19 cellular contexts compared by ENCODE assay signal in the genomic region with DNA sequence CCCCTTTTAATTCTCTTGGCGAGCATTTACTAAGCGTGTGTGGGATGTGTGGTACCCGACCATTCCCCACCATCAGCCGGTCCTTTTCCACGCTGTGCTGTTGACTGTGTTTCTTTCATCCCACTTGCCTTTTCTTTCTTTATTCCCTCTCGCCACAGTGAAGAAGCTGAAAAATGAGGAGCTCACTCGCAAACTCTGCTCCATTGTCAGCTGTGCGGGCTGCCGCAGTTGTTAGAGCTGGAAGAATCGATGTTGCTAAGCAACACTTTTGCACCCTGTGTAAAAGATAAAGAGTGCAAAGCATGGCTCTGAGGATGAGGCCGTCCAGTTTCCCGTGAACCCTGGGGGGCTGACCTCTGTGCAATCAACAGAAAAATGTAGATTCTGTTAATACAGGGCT.
DNase-seq lines count a peak whose midpoint lies in the region; ATAC-seq and TF ChIP-seq lines count a peak whose summit lies in the region.
"Had no signal": no experiment of that assay in that cellular context is flagged by ENCODE, and none has a peak within 500 bp of the region (broad histone marks: within the 10 kb centered on the region; RNA-seq: fewer than 3 reads in every experiment).

No MANE protein-coding gene starts in this region.

- no peak for TF ChIP-seq POLR2A in vagina (IDR thresholded peaks at IDR 0.05)

- BruUV-seq in MCF 10A (replicated peaks; lab: Mats Ljungman, UMichigan) (no TSS peak), mammary epithelial cell (replicated peaks; lab: Mats Ljungman, UMichigan) (no TSS peak), OCI-LY7 (replicated peaks; lab: Mats Ljungman, UMichigan) (no TSS peak)

- ATAC-seq in left lung: no peak
- ATAC-seq: left lobe of liver had no signal

- intact Hi-C loops in MCF 10A (cut with micrococcal nuclease) (no loop called here), mammary epithelial cell (cut with micrococcal nuclease) (no loop called here), vagina (cut with DNase I) (no loop called here), OCI-LY7 (cut with micrococcal nuclease; ENCODE audit: unreplicated experiment) (no loop called here), left lung (cut with DNase I) (no loop called here)

- POLR2A ChIA-PET in MCF 10A (lab: Yijun Ruan, JAX): interaction anchor here (0.7 kb wide), 2 partner anchors 8 to 106 kb away, joined by 3 read pairs; no protein-coding TSS in a partner anchor
- POLR2A ChIA-PET in OCI-LY7 (lab: Charles Lee): no interaction called here

- H3K4me1 Mint-ChIP-seq in MCF 10A (ENCODE audit: insufficient read depth, unreplicated experiment): peaks cover 42% of the 10 kb centered on the region
- H3K4me1 Mint-ChIP-seq in chondrocyte (ENCODE audit: low read depth): peaks cover 19% of the 10 kb centered on the region
- peaks cover 45% of the 10 kb centered on the region for H3K4me1 Mint-ChIP-seq in neural crest cell
- H3K4me1 Mint-ChIP-seq: stimulated activated naive B cell treated with anti-CD40 and anti-IgM and Interleukin-4, amounts not matched to agents 10 μg/mL and 1 μg/mL and 100 μg/mL, for 72 hours had no signal

- dilution Hi-C loops in mammary epithelial cell (cut with HindIII; ENCODE audit: low sequenced_read_pairs): no loop called here

- H3K27ac Mint-ChIP-seq in MCF 10A (ENCODE audit: low read depth, unreplicated experiment): peak overlapping the region; percentile 85
- H3K27ac Mint-ChIP-seq in chondrocyte (ENCODE audit: unreplicated experiment): peak overlapping the region; percentile 23
- H3K27ac Mint-ChIP-seq in neural crest cell (ENCODE audit: unreplicated experiment): peak overlapping the region; percentile 95
- H3K27ac Mint-ChIP-seq: activated CD4-positive, alpha-beta T cell treated with anti-CD3 and anti-CD28 coated beads for 36 hours; stimulated activated naive B cell treated with anti-CD40 and anti-IgM and Interleukin-4, amounts not matched to agents 10 μg/mL and 1 μg/mL and 100 μg/mL, for 72 hours had no signal

- H3K4me2 ChIP-seq in mammary epithelial cell (ENCODE audit: insufficient read depth, low read depth, low read length) (no peak overlapping the region), OCI-LY7 (ENCODE audit: low read length) (no peak overlapping the region)

- no peaks in the 10 kb centered on the region for H3K9me2 ChIP-seq in OCI-LY7 (ENCODE audit: insufficient read depth, low read length)

- H3K9me3 Mint-ChIP-seq in MCF 10A (ENCODE audit: unreplicated experiment) (peaks cover 6% of the 10 kb centered on the region), chondrocyte (ENCODE audit: low read depth) (no peaks in the 10 kb centered on the region), neural crest cell (no peaks in the 10 kb centered on the region)

- CTCF ChIA-PET in MCF 10A (lab: Yijun Ruan, JAX): no interaction called here
- CTCF ChIA-PET in mammary epithelial cell (lab: Charles Lee; ENCODE audit: low non-redundant PET): no interaction called here
- CTCF ChIA-PET in OCI-LY7 (lab: Charles Lee; ENCODE audit: unreplicated experiment): no interaction called here

- in situ Hi-C loops in mammary epithelial cell (cut with MboI; ENCODE audit: low sequenced_read_pairs in 2 of 2): no loop called here

- no peaks in the 10 kb centered on the region for H3K27me3 ChIP-seq in mammary epithelial cell (ENCODE audit: insufficient read depth, low read length)
- no peaks in the 10 kb centered on the region for H3K27me3 ChIP-seq in vagina
- no peaks in the 10 kb centered on the region for H3K27me3 ChIP-seq in left lung
- H3K27me3 ChIP-seq: SJCRH30 had no signal

- TF ChIP-seq CTCF in MCF 10A (IDR thresholded peaks at IDR 0.05; ENCODE audit: unreplicated experiment): no peak
- TF ChIP-seq CTCF in mammary epithelial cell (conservative IDR thresholded peaks at IDR 0.05 in 1 of 2, IDR thresholded peaks at IDR 0.05 in 1 of 2; ENCODE audit: extremely low read depth in 1 of 2, insufficient read depth in 1 of 2, low read depth in 1 of 2, low read length in 2 of 2): no peak
- TF ChIP-seq CTCF in chondrocyte (IDR thresholded peaks at IDR 0.05): no peak
- no peak for TF ChIP-seq CTCF in neural crest cell (conservative IDR thresholded peaks at IDR 0.05)
- no peak for TF ChIP-seq CTCF in vagina (IDR thresholded peaks at IDR 0.05)
- TF ChIP-seq CTCF in OCI-LY7 (conservative IDR thresholded peaks at IDR 0.05; ENCODE audit: low read length): no peak
- TF ChIP-seq CTCF in left lung (IDR thresholded peaks at IDR 0.05): no peak

- H3K36me3 ChIP-seq in mammary epithelial cell (ENCODE audit: insufficient read depth, low read length) (no peaks in the 10 kb centered on the region), vagina (no peaks in the 10 kb centered on the region), OCI-LY7 (ENCODE audit: insufficient read depth, low read length) (no peaks in the 10 kb centered on the region), left lung (no peaks in the 10 kb centered on the region)
- H3K36me3 ChIP-seq: prostate gland, SJCRH30 had no signal

- H3K36me3 Mint-ChIP-seq in MCF 10A (ENCODE audit: insufficient read depth, unreplicated experiment): peaks cover 13% of the 10 kb centered on the region
- no peaks in the 10 kb centered on the region for H3K36me3 Mint-ChIP-seq in chondrocyte (ENCODE audit: low read depth)
- H3K36me3 Mint-ChIP-seq in neural crest cell (ENCODE audit: low read depth): peaks cover 2% of the 10 kb centered on the region
- H3K36me3 Mint-ChIP-seq: stimulated activated naive B cell treated with anti-CD40 and anti-IgM and Interleukin-4, amounts not matched to agents 10 μg/mL and 1 μg/mL and 100 μg/mL, for 72 hours had no signal

- H3K9me3 ChIP-seq in mammary epithelial cell (replicated peaks; ENCODE audit: insufficient read depth, low read length): no peaks in the 10 kb centered on the region
- no peaks in the 10 kb centered on the region for H3K9me3 ChIP-seq in vagina
- no peaks in the 10 kb centered on the region for H3K9me3 ChIP-seq in OCI-LY7 (ENCODE audit: low read length)
- H3K9me3 ChIP-seq in left lung: no peaks in the 10 kb centered on the region
- H3K9me3 ChIP-seq: prostate gland, SJCRH30 had no signal

- H4K20me1 ChIP-seq in mammary epithelial cell (ENCODE audit: insufficient read depth, low read length): no peaks in the 10 kb centered on the region
- H4K20me1 ChIP-seq in OCI-LY7 (ENCODE audit: insufficient read depth, low read length): no peaks in the 10 kb centered on the region

- H3K27me3 Mint-ChIP-seq in MCF 10A (ENCODE audit: insufficient read depth, unreplicated experiment) (no peaks in the 10 kb centered on the region), chondrocyte (ENCODE audit: low read depth) (no peaks in the 10 kb centered on the region), neural crest cell (ENCODE audit: low read depth) (no peaks in the 10 kb centered on the region)
- H3K27me3 Mint-ChIP-seq: stimulated activated naive B cell treated with anti-CD40 and anti-IgM and Interleukin-4, amounts not matched to agents 10 μg/mL and 1 μg/mL and 100 μg/mL, for 72 hours had no signal

- H3K4me3 Mint-ChIP-seq in MCF 10A (ENCODE audit: unreplicated experiment): no peak overlapping the region
- no peak overlapping the region for H3K4me3 Mint-ChIP-seq in chondrocyte (ENCODE audit: unreplicated experiment)
- peak overlapping the region; percentile 70 for H3K4me3 Mint-ChIP-seq in neural crest cell
- H3K4me3 Mint-ChIP-seq: activated CD4-positive, alpha-beta T cell treated with anti-CD3 and anti-CD28 coated beads for 36 hours; stimulated activated naive B cell treated with anti-CD40 and anti-IgM and Interleukin-4, amounts not matched to agents 10 μg/mL and 1 μg/mL and 100 μg/mL, for 72 hours had no signal

- H3K9ac ChIP-seq in mammary epithelial cell (ENCODE audit: insufficient read depth, low read length): no peak overlapping the region

- WGBS in mammary epithelial cell (ENCODE audit: low coverage, missing lambda C conversion rate): 87% methylated on average over 12 of the region's 12 CpGs

- H3K4me1 ChIP-seq in mammary epithelial cell (ENCODE audit: insufficient read depth, low read length): peaks cover 3% of the 10 kb centered on the region
- peaks cover 10% of the 10 kb centered on the region for H3K4me1 ChIP-seq in vagina
- no peaks in the 10 kb centered on the region for H3K4me1 ChIP-seq in OCI-LY7 (ENCODE audit: insufficient read depth, low read length, poor library complexity, severe bottlenecking)
- H3K4me1 ChIP-seq in left lung: no peaks in the 10 kb centered on the region
- H3K4me1 ChIP-seq: prostate gland, SJCRH30 had no signal

- H2AFZ ChIP-seq in mammary epithelial cell (ENCODE audit: low read depth, low read length) (no peak overlapping the region), OCI-LY7 (ENCODE audit: low read length) (no peak overlapping the region)

- no peak for DNase-seq in MCF 10A (ENCODE audit: unreplicated experiment)
- no peak for DNase-seq in mammary epithelial cell
- no peak for DNase-seq in chondrocyte (ENCODE audit: low spot score)
- DNase-seq in neural crest cell (ENCODE audit: low read depth, low spot score): peak; percentile 9
- DNase-seq in vagina (ENCODE audit: extremely low spot score in 2 of 2): no peak
- DNase-seq in OCI-LY7 (ENCODE audit: low spot score): no peak
- no peak for DNase-seq in left lung
- no peak for DNase-seq in H4 (ENCODE audit: low spot score)
- DNase-seq: activated CD8-positive, alpha-beta memory T cell treated with anti-CD3 and anti-CD28 coated beads, Interleukin-2, amount 50 U/mL, for 4 hours; activated naive CD4-positive, alpha-beta T cell treated with Interleukin-2 at 50 U/mL for 16 hours; GF-D8; NCI-H1105; SJCRH30; stimulated activated CD4-positive, alpha-beta T cell treated with anti-CD3 and anti-CD28 coated beads, Interleukin-12 subunit alpha, Interleukin-12 subunit beta, amount 100 ng/mL, for 4 hours; stimulated activated naive B cell treated with anti-CD40 and anti-IgM and Interleukin-4, amounts not matched to agents 10 μg/mL and 1 μg/mL and 100 μg/mL, for 72 hours; T1000 had no signal

- H3K79me2 ChIP-seq in mammary epithelial cell (ENCODE audit: insufficient read depth, low read length) (no peaks in the 10 kb centered on the region), OCI-LY7 (ENCODE audit: insufficient read depth, low read depth, low read length) (no peaks in the 10 kb centered on the region)

- H3K4me3 ChIP-seq in mammary epithelial cell (replicated peaks in 1 of 3; ENCODE audit: insufficient read depth in 1 of 3, low read depth in 2 of 3, low read length in 3 of 3) (no peak overlapping the region), vagina (no peak overlapping the region), OCI-LY7 (ENCODE audit: low read depth, low read length, poor library complexity, severe bottlenecking) (no peak overlapping the region), left lung (no peak overlapping the region)
- H3K4me3 ChIP-seq: prostate gland, SJCRH30 had no signal

- H3K27ac ChIP-seq in mammary epithelial cell (ENCODE audit: insufficient read depth, low read depth, low read length) (no peak overlapping the region), vagina (peak overlapping the region; percentile 60), OCI-LY7 (ENCODE audit: low read depth, low read length, poor library complexity, severe bottlenecking) (no peak overlapping the region), left lung (peak overlapping the region in 1 of 2 donors; percentile 63)
- H3K27ac ChIP-seq: SJCRH30 had no signal

Comparison
In these comparisons a context has a peak if more than half of its experiments do, and no peak if none do; other contexts are left out.
1. H3K27ac Mint-ChIP-seq: peak in every context shown above with its lines; median percentile 95 in neural crest cell; 85 in MCF 10A; 23 in chondrocyte.